In genomic region chr3:149958171-149958796, GRCh38 we compare ENCODE assay signal across 22 cellular contexts. TPM values are rescaled to one million over a fixed set of nuclear protein-coding genes. Genes with fewer than 3 reads are reported as not detected.
A peak's percentile ranks its signal among the peaks of the same experiment; 100 is the strongest.
DNase-seq lines count a peak whose midpoint lies in the region; ATAC-seq and TF ChIP-seq lines count a peak whose summit lies in the region.
"Had no signal": no experiment of that assay in that cellular context is flagged by ENCODE, and none has a peak within 500 bp of the region (broad histone marks: within the 10 kb centered on the region; RNA-seq: fewer than 3 reads in every experiment).

No MANE protein-coding gene starts in this region.

- POLR2A ChIA-PET in activated CD4-positive, alpha-beta T cell treated with anti-CD3 and anti-CD28 coated beads for 36 hours (lab: Charles Lee) = no interaction called here
- POLR2A ChIA-PET in activated CD4-positive, alpha-beta T cell treated with anti-CD3 and anti-CD28 coated beads, Interleukin-2, amount 10 ng/mL, durations not matched to agents 7 days and 5 days (lab: Charles Lee) = no interaction called here
- POLR2A ChIA-PET in WTC11 (lab: Charles Lee) = no interaction called here

- CTCF ChIA-PET in activated CD4-positive, alpha-beta T cell treated with anti-CD3 and anti-CD28 coated beads for 36 hours (lab: Charles Lee) = interaction anchor here (0.7 to 2.9 kb wide), 5 partner anchors 9 to 262 kb away, joined by 3 to 21 read pairs (median 7); no protein-coding TSS in a partner anchor
- CTCF ChIA-PET in activated CD4-positive, alpha-beta T cell treated with anti-CD3 and anti-CD28 coated beads, Interleukin-2, amount 10 ng/mL, durations not matched to agents 7 days and 5 days (lab: Charles Lee) = no interaction called here
- CTCF ChIA-PET in WTC11 (lab: Charles Lee) = interaction anchor here (0.8 to 3.0 kb wide), 6 partner anchors 9 to 268 kb away, joined by 3 to 10 read pairs (median 4); no protein-coding TSS in a partner anchor

- H3K4me1 Mint-ChIP-seq in activated CD4-positive, alpha-beta T cell treated with anti-CD3 and anti-CD28 coated beads for 36 hours = peaks cover 21% of the 10 kb centered on the region
- H3K4me1 Mint-ChIP-seq in activated CD4-positive, alpha-beta T cell treated with anti-CD3 and anti-CD28 coated beads, Interleukin-2, amount 10 ng/mL, durations not matched to agents 7 days and 5 days = peaks cover 10% of the 10 kb centered on the region
- H3K4me1 Mint-ChIP-seq in WTC11 = peaks cover 24% of the 10 kb centered on the region

- no peak for TF ChIP-seq CTCF in WTC11 (IDR thresholded peaks at IDR 0.05)

- peak; percentile 78 for ATAC-seq in activated CD4-positive, alpha-beta T cell treated with anti-CD3 and anti-CD28 coated beads for 36 hours
- ATAC-seq in WTC11 (peak; percentile 77), esophagus mucosa (peak; percentile 94)
- ATAC-seq: naive thymus-derived CD4-positive, alpha-beta T cell had no signal

- H3K4me3 Mint-ChIP-seq in activated CD4-positive, alpha-beta T cell treated with anti-CD3 and anti-CD28 coated beads for 36 hours = no peak overlapping the region
- H3K4me3 Mint-ChIP-seq in activated CD4-positive, alpha-beta T cell treated with anti-CD3 and anti-CD28 coated beads, Interleukin-2, amount 10 ng/mL, durations not matched to agents 7 days and 5 days = no peak overlapping the region
- no peak overlapping the region for H3K4me3 Mint-ChIP-seq in WTC11
- H3K4me3 Mint-ChIP-seq: activated naive CD8-positive, alpha-beta T cell; naive thymus-derived CD4-positive, alpha-beta T cell had no signal

- intact Hi-C loops in activated CD4-positive, alpha-beta T cell treated with anti-CD3 and anti-CD28 coated beads for 36 hours (cut with DNase I, micrococcal nuclease) = no loop called here

- H3K27me3 Mint-ChIP-seq in activated CD4-positive, alpha-beta T cell treated with anti-CD3 and anti-CD28 coated beads for 36 hours = no peaks in the 10 kb centered on the region
- no peaks in the 10 kb centered on the region for H3K27me3 Mint-ChIP-seq in activated CD4-positive, alpha-beta T cell treated with anti-CD3 and anti-CD28 coated beads, Interleukin-2, amount 10 ng/mL, durations not matched to agents 7 days and 5 days
- H3K27me3 Mint-ChIP-seq in WTC11 (ENCODE audit: low read depth) = no peaks in the 10 kb centered on the region
- H3K27me3 Mint-ChIP-seq: activated naive CD8-positive, alpha-beta T cell; naive thymus-derived CD4-positive, alpha-beta T cell had no signal

- H3K36me3 Mint-ChIP-seq in activated CD4-positive, alpha-beta T cell treated with anti-CD3 and anti-CD28 coated beads for 36 hours (ENCODE audit: low read depth) = peaks cover 9% of the 10 kb centered on the region
- H3K36me3 Mint-ChIP-seq in activated CD4-positive, alpha-beta T cell treated with anti-CD3 and anti-CD28 coated beads, Interleukin-2, amount 10 ng/mL, durations not matched to agents 7 days and 5 days (ENCODE audit: low read depth) = peaks cover 4% of the 10 kb centered on the region
- peaks cover 9% of the 10 kb centered on the region for H3K36me3 Mint-ChIP-seq in WTC11

- no peaks in the 10 kb centered on the region for H3K9me3 Mint-ChIP-seq in activated CD4-positive, alpha-beta T cell treated with anti-CD3 and anti-CD28 coated beads for 36 hours (ENCODE audit: low read depth)
- H3K9me3 Mint-ChIP-seq in activated CD4-positive, alpha-beta T cell treated with anti-CD3 and anti-CD28 coated beads, Interleukin-2, amount 10 ng/mL, durations not matched to agents 7 days and 5 days = no peaks in the 10 kb centered on the region
- no peaks in the 10 kb centered on the region for H3K9me3 Mint-ChIP-seq in WTC11
- H3K9me3 Mint-ChIP-seq: naive thymus-derived CD4-positive, alpha-beta T cell had no signal

- no peak overlapping the region for H3K27ac Mint-ChIP-seq in activated CD4-positive, alpha-beta T cell treated with anti-CD3 and anti-CD28 coated beads for 36 hours
- H3K27ac Mint-ChIP-seq in activated CD4-positive, alpha-beta T cell treated with anti-CD3 and anti-CD28 coated beads, Interleukin-2, amount 10 ng/mL, durations not matched to agents 7 days and 5 days = no peak overlapping the region
- H3K27ac Mint-ChIP-seq in WTC11 = peak overlapping the region; percentile 68
- H3K27ac Mint-ChIP-seq: activated naive CD8-positive, alpha-beta T cell had no signal

- DNase-seq in activated CD4-positive, alpha-beta T cell treated with anti-CD3 and anti-CD28 coated beads for 36 hours = no peak
- no peak for DNase-seq in activated CD4-positive, alpha-beta T cell treated with anti-CD3 and anti-CD28 coated beads, Interleukin-2, amount 10 ng/mL, durations not matched to agents 7 days and 5 days
- DNase-seq in WTC11 (ENCODE audit: low spot score) (no peak), renal cortical epithelial cell (ENCODE audit: low read depth) (peak; percentile 65), ureter (ENCODE audit: low spot score) (no peak), NCI-H1694 (lab: John Stamatoyannopoulos, UW) (no peak)
- no peak for DNase-seq in central memory CD4-positive, alpha-beta T cell
- DNase-seq: activated T-cell treated with anti-CD3 and anti-CD28 coated beads, Interleukin-2, amount 50 U/mL, for 1 hour; caudate nucleus; DMS 273 treated with DMSO at 0.1 percent for 48 hours; effector CD8-positive, alpha-beta T cell; foreskin fibroblast; naive thymus-derived CD4-positive, alpha-beta T cell; NCI-H1436 treated with DMSO at 0.1 percent for 48 hours; NCI-H345; posterior cingulate gyrus; RPMI8226; stimulated activated CD4-positive, alpha-beta T cell treated with anti-CD3 and anti-CD28 coated beads, Interleukin-4, amount 100 ng/mL, for 4 hours; stimulated activated CD8-positive, alpha-beta memory T cell treated with anti-CD3 and anti-CD28 coated beads, Interleukin-4, amount 100 ng/mL, for 48 hours; thyroid gland had no signal

TF ChIP-seq in WTC11, 78 proteins besides CTCF, POLR2A, EP300 and RAD21 (continues in another document):
- TF ChIP-seq OVOL2 (CRISPR knock-in tag; IDR thresholded peaks at IDR 0.05; ENCODE audit: borderline replicate concordance) = no peak
- no peak for TF ChIP-seq AR (CRISPR knock-in tag; IDR thresholded peaks at IDR 0.05)
- no peak for TF ChIP-seq ERG (CRISPR knock-in tag; IDR thresholded peaks at IDR 0.05)
- TF ChIP-seq TEAD1 (CRISPR knock-in tag; IDR thresholded peaks at IDR 0.05) = no peak
- no peak for TF ChIP-seq CBFB (CRISPR knock-in tag; IDR thresholded peaks at IDR 0.05; ENCODE audit: low read depth)
- no peak for TF ChIP-seq NFATC4 (CRISPR knock-in tag; IDR thresholded peaks at IDR 0.05)
- no peak for TF ChIP-seq FOXK1 (CRISPR knock-in tag; IDR thresholded peaks at IDR 0.05)

RNA-seq across cellular contexts. Expression of gene PFN2, which starts 12.4 kb away (rescaled TPM):
- 1 to 10 TPM; 3.6 to 4.3 TPM for total RNA-seq in activated CD4-positive, alpha-beta T cell treated with anti-CD3 and anti-CD28 coated beads for 36 hours
- under 1 TPM; 0.27 to 0.50 TPM for total RNA-seq in activated CD4-positive, alpha-beta T cell treated with anti-CD3 and anti-CD28 coated beads, Interleukin-2, amount 10 ng/mL, durations not matched to agents 7 days and 5 days
- total RNA-seq in WTC11 (2021) (158 to 174 TPM (median 161 TPM) in 3 replicates), esophagus mucosa (51.0 TPM), renal cortical epithelial cell (133 and 181 TPM in 2 replicates), ureter (169 TPM)
